In genomic region chr3:22980346-22980745, GRCh38 we compare ENCODE assay signal across 21 cellular contexts.
DNase-seq lines count a peak whose midpoint lies in the region; ATAC-seq and TF ChIP-seq lines count a peak whose summit lies in the region.
"Had no signal": no experiment of that assay in that cellular context is flagged by ENCODE, and none has a peak within 500 bp of the region (broad histone marks: within the 10 kb centered on the region; RNA-seq: fewer than 3 reads in every experiment).

No MANE protein-coding gene starts in this region.

- H3K27ac ChIP-seq in brain microvascular endothelial cell (no peak overlapping the region), hepatocyte (peak overlapping the region; percentile 19), upper lobe of right lung (no peak overlapping the region)
- H3K27ac ChIP-seq: ascending aorta, BLaER1, dorsolateral prefrontal cortex, KMS-11, prostate gland, thyroid gland had no signal

- intact Hi-C loops in Right ventricle myocardium superior (cut with DNase I) (no loop called here), cardiac septum (cut with DNase I) (no loop called here), upper lobe of right lung (cut with DNase I) (no loop called here)

- no peak overlapping the region for H3K4me2 ChIP-seq in hepatocyte
- H3K4me2 ChIP-seq: BLaER1, KMS-11 had no signal

- DNase-seq in Right ventricle myocardium superior (no peak), cardiac septum (ENCODE audit: low spot score) (no peak), brain microvascular endothelial cell (peak; percentile 73), hepatocyte (ENCODE audit: low spot score) (no peak), upper lobe of right lung (no peak), NOMO-1 treated with dmso at 0.1 percent for 144 hours (lab: John Stamatoyannopoulos, UW; ENCODE audit: unreplicated experiment) (no peak), NCI-H524 (lab: John Stamatoyannopoulos, UW) (no peak), GDM1 (lab: John Stamatoyannopoulos, UW) (no peak)
- DNase-seq: activated CD4-positive, alpha-beta T cell treated with anti-CD3 and anti-CD28 coated beads, Interleukin-2, amount 50 U/mL, for 48 hours; activated naive CD4-positive, alpha-beta T cell treated with anti-CD3 and anti-CD28 coated beads for 36 hours; dorsolateral prefrontal cortex; erythroblast; glutamatergic neuron; NCI-H1092 treated with DMSO at 0.1 percent for 48 hours; stimulated activated naive CD4-positive, alpha-beta T cell; T-cell; thyroid gland had no signal

- in situ Hi-C loops in brain microvascular endothelial cell (cut with HindIII; ENCODE audit: low pct_ligation_motif_present, low sequenced_read_pairs) = no loop called here

- no peaks in the 10 kb centered on the region for H3K27me3 ChIP-seq in brain microvascular endothelial cell (replicated peaks)
- no peaks in the 10 kb centered on the region for H3K27me3 ChIP-seq in hepatocyte
- H3K27me3 ChIP-seq in upper lobe of right lung = no peaks in the 10 kb centered on the region
- H3K27me3 ChIP-seq: ascending aorta, BLaER1, thyroid gland had no signal

- ATAC-seq in Right ventricle myocardium superior (ENCODE audit: poor library complexity) (peak; percentile 67), upper lobe of right lung (peak; percentile 31)
- ATAC-seq: T-cell had no signal

- no peaks in the 10 kb centered on the region for H3K9me2 ChIP-seq in hepatocyte (replicated peaks; ENCODE audit: insufficient read depth)

- TF ChIP-seq CTCF in brain microvascular endothelial cell (IDR thresholded peaks at IDR 0.05; ENCODE audit: low read depth, low read length, missing control alignments) (no peak), hepatocyte (IDR thresholded peaks at IDR 0.05; ENCODE audit: poor library complexity) (no peak), upper lobe of right lung (IDR thresholded peaks at IDR 0.05) (no peak)

- H3K4me1 ChIP-seq in hepatocyte (ENCODE audit: insufficient read depth) = peaks cover 7% of the 10 kb centered on the region
- peaks cover 10% of the 10 kb centered on the region for H3K4me1 ChIP-seq in upper lobe of right lung
- H3K4me1 ChIP-seq: ascending aorta, BLaER1, prostate gland had no signal

- H2AFZ ChIP-seq in hepatocyte = no peak overlapping the region

- H3K9me3 ChIP-seq in hepatocyte (ENCODE audit: low read depth) (no peaks in the 10 kb centered on the region), upper lobe of right lung (no peaks in the 10 kb centered on the region)
- H3K9me3 ChIP-seq: ascending aorta, prostate gland, thyroid gland had no signal

- H3K36me3 ChIP-seq in brain microvascular endothelial cell (replicated peaks) = no peaks in the 10 kb centered on the region
- H3K36me3 ChIP-seq in hepatocyte (replicated peaks; ENCODE audit: insufficient read depth, low read depth) = no peaks in the 10 kb centered on the region
- no peaks in the 10 kb centered on the region for H3K36me3 ChIP-seq in upper lobe of right lung
- H3K36me3 ChIP-seq: ascending aorta, BLaER1, prostate gland, thyroid gland had no signal

- 70% methylated on average over 7 of the region's 7 CpGs for WGBS in hepatocyte (ENCODE audit: low lambda C conversion rate, missing lambda C conversion rate)

- H4K20me1 ChIP-seq in hepatocyte (ENCODE audit: insufficient read depth, poor library complexity, severe bottlenecking) = no peaks in the 10 kb centered on the region
- H4K20me1 ChIP-seq: BLaER1 had no signal

- H3K4me3 ChIP-seq in brain microvascular endothelial cell (ENCODE audit: low read depth, low read length) = no peak overlapping the region
- H3K4me3 ChIP-seq in hepatocyte = no peak overlapping the region
- no peak overlapping the region for H3K4me3 ChIP-seq in upper lobe of right lung
- H3K4me3 ChIP-seq: ascending aorta, BLaER1, dorsolateral prefrontal cortex, prostate gland, thyroid gland had no signal

- H3K79me2 ChIP-seq in hepatocyte = no peaks in the 10 kb centered on the region
